8 cellular contexts compared by ENCODE assay signal in genomic region chr19:5803752-5804515, GRCh38. TPM values are rescaled to one million over a fixed set of nuclear protein-coding genes. Genes with fewer than 3 reads are reported as not detected.
DNase-seq lines count a peak whose midpoint lies in the region; ATAC-seq and TF ChIP-seq lines count a peak whose summit lies in the region.

No MANE protein-coding gene starts in this region.

- DNase-seq in HEK293T (ENCODE audit: extremely low spot score) = peak; percentile 96
- peak; percentile 67 for DNase-seq in NCI-H1436 treated with DMSO at 0.1 percent for 48 hours (lab: John Stamatoyannopoulos, UW)
- peak; percentile 80 to 96 (median 88) for DNase-seq in T-cell
- DNase-seq in adipocyte (ENCODE audit: low read depth) = peak; percentile 93
- peak; percentile 72 for DNase-seq in right atrium auricular region (ENCODE audit: low spot score)
- peak; percentile 95 for DNase-seq in sigmoid colon

- WGBS in sigmoid colon, 2 donors = 1% methylated on average over 54 of the region's 54 CpGs

- TF ChIP-seq EP300 in sigmoid colon (IDR thresholded peaks at IDR 0.05) = no peak

- no peaks in the 10 kb centered on the region for H3K79me2 ChIP-seq in DOHH2 (ENCODE audit: control insufficient read depth, low read length)

- H3K9me3 Mint-ChIP-seq in T-cell = no peaks in the 10 kb centered on the region

- peak; percentile 98 for TF ChIP-seq CTCF in DOHH2 (IDR thresholded peaks at IDR 0.05; ENCODE audit: low read depth, low read length, poor library complexity, severe bottlenecking)
- peak; percentile 85 to 90 for TF ChIP-seq CTCF in right atrium auricular region (IDR thresholded peaks at IDR 0.05)
- TF ChIP-seq CTCF in sigmoid colon (IDR thresholded peaks at IDR 0.05) = peak; percentile 92 to 97 (median 96)

- H3F3A ChIP-seq in DOHH2 (ENCODE audit: control insufficient read depth, insufficient read depth) = no peaks in the 10 kb centered on the region

- peaks cover 14% of the 10 kb centered on the region for H3K4me1 ChIP-seq in DOHH2 (ENCODE audit: control insufficient read depth, low read length)
- peaks cover 23% of the 10 kb centered on the region for H3K4me1 ChIP-seq in adipocyte (ENCODE audit: control insufficient read depth, insufficient read depth, low read length)
- H3K4me1 ChIP-seq in right atrium auricular region = peaks cover 0 to 35% of the 10 kb centered on the region in 2 donors
- peaks cover 0 to 30% (median 25%) of the 10 kb centered on the region in 4 donors for H3K4me1 ChIP-seq in sigmoid colon

- H3K27me3 ChIP-seq in DOHH2 (ENCODE audit: control insufficient read depth, low read length) (peaks cover 24% of the 10 kb centered on the region), adipocyte (replicated peaks; ENCODE audit: control insufficient read depth, insufficient read depth, low read length) (peaks cover 20% of the 10 kb centered on the region), right atrium auricular region (peaks cover 0 to 7% of the 10 kb centered on the region in 2 donors), sigmoid colon (peaks cover 0 to 29% (median 18%) of the 10 kb centered on the region in 3 donors)

- peak overlapping the region; percentile 83 for H3K4me2 ChIP-seq in DOHH2 (ENCODE audit: low read length)

- intact Hi-C loops in sigmoid colon (cut with DNase I) = loop anchor here (1.0 to 10.0 kb wide), 4 partner anchors 88 to 321 kb away; no protein-coding TSS in a partner anchor

- POLR2A ChIA-PET in HEK293T (lab: Yijun Ruan, JAX) (interaction anchor here (0.8 to 1.9 kb wide), 10 partner anchors 9 to 174 kb away, joined by 3 to 20 read pairs (median 5); partner anchors contain the start of genes CATSPERD, DUS3L, LONP1 and NDUFA11), T-cell (lab: Charles Lee) (interaction anchor here in 1 of 2 donors (0.6 kb wide), 1 partner anchor 11 kb away, joined by 11 read pairs; no protein-coding TSS in a partner anchor)

- no peaks in the 10 kb centered on the region for H3K9me2 ChIP-seq in DOHH2 (replicated peaks; ENCODE audit: control insufficient read depth, low read length)

- H3K27ac ChIP-seq in DOHH2 (ENCODE audit: low read depth, low read length) (no peak overlapping the region), right atrium auricular region (peak overlapping the region; percentile 67 to 71), sigmoid colon (peak overlapping the region; percentile 77 to 90 (median 84))

- H3K9ac ChIP-seq in adipocyte (ENCODE audit: low read length) = peak overlapping the region; percentile 33

- no peaks in the 10 kb centered on the region for H3K36me3 Mint-ChIP-seq in T-cell

- ATAC-seq in T-cell (replicated peaks in 1 of 4) = peak; percentile 91 to 93 (median 92)
- ATAC-seq in GM19395 (IDR thresholded peaks at IDR 0.05; ENCODE audit: unreplicated experiment) = no peak

- peak overlapping the region; percentile 64 to 85 (median 71) for H3K4me3 Mint-ChIP-seq in T-cell

- TF ChIP-seq POLR2A in sigmoid colon (IDR thresholded peaks at IDR 0.05) = no peak

- H3K4me3 ChIP-seq in DOHH2 (ENCODE audit: low read length) (peak overlapping the region; percentile 66), adipocyte (ENCODE audit: low read length) (peak overlapping the region; percentile 69), right atrium auricular region (peak overlapping the region; percentile 15 to 56), sigmoid colon (peak overlapping the region; percentile 15 to 68 (median 66))

- peaks cover 18 to 28% (median 20%) of the 10 kb centered on the region in 3 donors for H3K4me1 Mint-ChIP-seq in T-cell

- peaks cover 11 to 27% of the 10 kb centered on the region in 2 donors for H3K27me3 Mint-ChIP-seq in T-cell

- H3K27ac Mint-ChIP-seq in T-cell = peak overlapping the region in 1 of 2 donors; percentile 44

- H3K9me3 ChIP-seq in DOHH2 (ENCODE audit: control insufficient read depth, insufficient read depth, low read length) (no peaks in the 10 kb centered on the region), adipocyte (ENCODE audit: control insufficient read depth, low read length) (no peaks in the 10 kb centered on the region), right atrium auricular region (no peaks in the 10 kb centered on the region), sigmoid colon (no peaks in the 10 kb centered on the region)

- no peaks in the 10 kb centered on the region for H3K36me3 ChIP-seq in DOHH2 (ENCODE audit: control insufficient read depth, low read length)
- H3K36me3 ChIP-seq in adipocyte (ENCODE audit: control insufficient read depth, insufficient read depth, low read length, severe bottlenecking) = no peaks in the 10 kb centered on the region
- no peaks in the 10 kb centered on the region for H3K36me3 ChIP-seq in right atrium auricular region
- no peaks in the 10 kb centered on the region for H3K36me3 ChIP-seq in sigmoid colon

- CTCF ChIA-PET in HEK293T (lab: Yijun Ruan, JAX) (interaction anchor here (0.6 to 1.7 kb wide), 32 partner anchors 9 to 224 kb away, joined by 3 to 23 read pairs (median 4); partner anchors contain the start of genes CATSPERD, DUS3L, LONP1 and VMAC), T-cell (lab: Charles Lee) (interaction anchor here (0.5 to 2.1 kb wide), 14 partner anchors 9 to 1265 kb away, joined by 3 to 25 read pairs (median 5); partner anchors contain the start of genes DUS3L (in 1 of the 2), NDUFA11 (in 1 of the 2), VMAC (in 1 of the 2) and ZNF557 (in 1 of the 2))

- H4K20me1 ChIP-seq in DOHH2 (ENCODE audit: control insufficient read depth, insufficient read depth, low read depth, low read length) = no peaks in the 10 kb centered on the region

TF ChIP-seq in HEK293T, 16 proteins besides CTCF, POLR2A, EP300 and RAD21:
- TF ChIP-seq L3MBTL2 (conservative IDR thresholded peaks at IDR 0.05) = peak; percentile 97
- peak; percentile 59; the same call in 1 of the 2 replicates for TF ChIP-seq FOXM1 (IDR thresholded peaks at IDR 0.05; ENCODE audit: borderline replicate concordance)
- TF ChIP-seq SUZ12 (IDR thresholded peaks at IDR 0.05) = no peak
TF ChIP-seq in HEK293T: peak in this region for 2.

RNA-seq across cellular contexts. Expression of gene NRTN, which starts 0.9 kb away (rescaled TPM):
- total RNA-seq in T-cell = 1 to 10 TPM in 2 of 5 donors, under 1 TPM in 1, not detected in 2; 0.59 to 2.0 (median 1.6) TPM
- 10 to 100 TPM; 20.9 to 33.7 TPM for total RNA-seq in right atrium auricular region
- total RNA-seq in sigmoid colon = 10 to 100 TPM in 1 of 4 donors, 1 to 10 TPM in 3; 6.1 to 12.2 (median 6.6) TPM
- 1 to 10 TPM in 1 of 3 donors, not detected in 2; 1.7 TPM for polyA plus RNA-seq in sigmoid colon

RNA-seq across cellular contexts. Expression of gene DUS3L, which starts 13.0 kb away (rescaled TPM):
- 100 to 1,000 TPM in 2 of 5 donors, 10 to 100 TPM in 3; 69.9 to 153 (median 98.3) TPM for total RNA-seq in T-cell
- total RNA-seq in right atrium auricular region = 10 to 100 TPM; 12.1 to 24.8 TPM
- total RNA-seq in sigmoid colon = 10 to 100 TPM; 26.7 to 37.4 (median 31.7) TPM
- polyA plus RNA-seq in sigmoid colon = 10 to 100 TPM in 2 of 3 donors, 1 to 10 TPM in 1; 8.3 to 42.0 (median 15.0) TPM

RNA-seq across cellular contexts. Expression of gene PRR22, which starts 19.4 kb away (rescaled TPM):
- total RNA-seq in T-cell = 1 to 10 TPM; 4.7 to 6.0 (median 5.5) TPM
- under 1 TPM; 0.67 to 0.83 TPM for total RNA-seq in right atrium auricular region
- total RNA-seq in sigmoid colon = 1 to 10 TPM in 1 of 4 donors, under 1 TPM in 1, not detected in 2; 0.71 to 1.1 TPM
- 1 to 10 TPM in 1 of 3 donors, under 1 TPM in 1, not detected in 1; 0.60 to 9.2 TPM for polyA plus RNA-seq in sigmoid colon

RNA-seq across cellular contexts. Expression of gene FUT6, which starts 35.6 kb away (rescaled TPM):
- under 1 TPM in 3 of 5 donors, not detected in 2; 0.15 to 0.79 (median 0.35) TPM for total RNA-seq in T-cell
- total RNA-seq in right atrium auricular region = not detected
- total RNA-seq in sigmoid colon = not detected
- 10 to 100 TPM; 14.8 to 61.1 (median 21.0) TPM for polyA plus RNA-seq in sigmoid colon

RNA-seq across cellular contexts. Expression of gene FUT3, which starts 47.3 kb away (rescaled TPM):
- under 1 TPM in 4 of 5 donors, not detected in 1; 0.13 to 0.50 (median 0.18) TPM for total RNA-seq in T-cell
- total RNA-seq in right atrium auricular region = not detected
- total RNA-seq in sigmoid colon = under 1 TPM in 1 of 4 donors, not detected in 3; 0.83 TPM
- 100 to 1,000 TPM in 1 of 3 donors, 10 to 100 TPM in 2; 24.6 to 168 (median 34.4) TPM for polyA plus RNA-seq in sigmoid colon
